22 cellular contexts compared by ENCODE assay signal in genomic region chr9:120071760-120072159, GRCh38.
"Had no signal": no experiment of that assay in that cellular context is flagged by ENCODE, and none has a peak within 500 bp of the region (broad histone marks: within the 10 kb centered on the region; RNA-seq: fewer than 3 reads in every experiment).

No MANE protein-coding gene starts in this region.

- DNase-seq: activated CD8-positive, alpha-beta memory T cell treated with anti-CD3 and anti-CD28 coated beads for 24 hours; activated CD8-positive, alpha-beta memory T cell treated with anti-CD3 and anti-CD28 coated beads, Interleukin-2, amount 50 U/mL, for 4 hours; activated naive CD4-positive, alpha-beta T cell; activated T-cell treated with anti-CD3 and anti-CD28 coated beads, Interleukin-2, amount 50 U/mL, for 24 hours; colonic mucosa; dorsolateral prefrontal cortex; effector memory CD8-positive, alpha-beta T cell; hippocampal formation; left ventricle myocardium superior; mammary epithelial cell; midbrain; natural killer cell; spleen; stimulated activated CD4-positive, alpha-beta T cell treated with anti-CD3 and anti-CD28 coated beads, Interleukin-4, amount 100 ng/mL, for 1 hour; stimulated activated naive CD8-positive, alpha-beta T cell treated with anti-CD3 and anti-CD28 coated beads, Interleukin-15, Interleukin-2, amounts not matched to agents 100 U/mL and 50 U/mL, for 24 hours; T-helper 17 cell had no signal

- H3K4me1 Mint-ChIP-seq: activated T-helper 17 cell treated with anti-CD3 and anti-CD28 coated beads, Interleukin-2, amount 50 U/mL, for 72 hours; natural killer cell; T-helper 17 cell had no signal

- ATAC-seq: activated CD4-positive, CD25-positive, alpha-beta regulatory T cell treated with anti-CD3 and anti-CD28 coated beads, Interleukin-2, amount 50 U/mL, for 24 hours; activated T-helper 17 cell treated with anti-CD3 and anti-CD28 coated beads, Interleukin-2, amount 50 U/mL, for 72 hours; effector memory CD8-positive, alpha-beta T cell; left ventricle myocardium superior; stimulated activated naive CD8-positive, alpha-beta T cell treated with anti-CD3 and anti-CD28 coated beads, Interleukin-15, Interleukin-2, amounts not matched to agents 100 U/mL and 50 U/mL, for 24 hours; T-helper 17 cell had no signal

- H3K36me3 Mint-ChIP-seq: activated naive CD8-positive, alpha-beta T cell; natural killer cell had no signal

- H3K4me3 Mint-ChIP-seq: activated naive CD8-positive, alpha-beta T cell; activated T-cell treated with anti-CD3 and anti-CD28 coated beads, Interleukin-2, amount 50 U/mL, for 24 hours; activated T-helper 17 cell treated with anti-CD3 and anti-CD28 coated beads, Interleukin-2, amount 50 U/mL, for 72 hours; effector memory CD8-positive, alpha-beta T cell; natural killer cell; T-helper 17 cell had no signal

- H3K9me3 Mint-ChIP-seq: activated T-cell treated with anti-CD3 and anti-CD28 coated beads, Interleukin-2, amount 50 U/mL, for 24 hours had no signal

- H3K4me3 ChIP-seq: colonic mucosa, dorsolateral prefrontal cortex, esophagus muscularis mucosa, prostate gland, right atrium auricular region, spleen had no signal

- H3K27ac Mint-ChIP-seq: activated naive CD8-positive, alpha-beta T cell; activated T-cell treated with anti-CD3 and anti-CD28 coated beads, Interleukin-2, amount 50 U/mL, for 24 hours; activated T-helper 17 cell treated with anti-CD3 and anti-CD28 coated beads, Interleukin-2, amount 50 U/mL, for 72 hours; effector memory CD8-positive, alpha-beta T cell; natural killer cell; T-helper 17 cell had no signal
